Comparison of ENCODE assay signal across 1 cellular context in the genomic region with DNA sequence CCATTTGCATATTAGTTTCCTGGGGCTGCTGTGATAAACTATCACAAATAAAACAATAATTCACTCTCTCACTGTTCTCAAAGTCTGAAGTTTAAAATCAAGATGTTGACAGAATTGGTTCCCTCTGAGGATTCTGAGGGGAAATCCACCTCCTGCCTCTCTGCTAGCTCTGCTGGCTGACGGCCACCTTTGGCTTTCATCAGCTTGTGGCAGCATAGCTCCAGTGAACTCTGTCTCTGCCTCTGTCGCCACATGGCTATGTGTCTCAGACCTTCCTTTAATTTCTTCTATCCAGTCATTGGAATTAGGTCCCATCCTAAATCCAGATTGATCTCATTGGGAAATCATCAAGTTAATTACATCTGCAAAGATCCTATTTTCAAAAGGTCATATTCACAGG.
TF ChIP-seq lines count a peak whose summit lies in the region.

No MANE protein-coding gene starts in this region.

TF ChIP-seq in GM12878, 131 proteins besides CTCF, POLR2A, EP300 and RAD21 (continued from another document):
- TF ChIP-seq, protein P1, sequence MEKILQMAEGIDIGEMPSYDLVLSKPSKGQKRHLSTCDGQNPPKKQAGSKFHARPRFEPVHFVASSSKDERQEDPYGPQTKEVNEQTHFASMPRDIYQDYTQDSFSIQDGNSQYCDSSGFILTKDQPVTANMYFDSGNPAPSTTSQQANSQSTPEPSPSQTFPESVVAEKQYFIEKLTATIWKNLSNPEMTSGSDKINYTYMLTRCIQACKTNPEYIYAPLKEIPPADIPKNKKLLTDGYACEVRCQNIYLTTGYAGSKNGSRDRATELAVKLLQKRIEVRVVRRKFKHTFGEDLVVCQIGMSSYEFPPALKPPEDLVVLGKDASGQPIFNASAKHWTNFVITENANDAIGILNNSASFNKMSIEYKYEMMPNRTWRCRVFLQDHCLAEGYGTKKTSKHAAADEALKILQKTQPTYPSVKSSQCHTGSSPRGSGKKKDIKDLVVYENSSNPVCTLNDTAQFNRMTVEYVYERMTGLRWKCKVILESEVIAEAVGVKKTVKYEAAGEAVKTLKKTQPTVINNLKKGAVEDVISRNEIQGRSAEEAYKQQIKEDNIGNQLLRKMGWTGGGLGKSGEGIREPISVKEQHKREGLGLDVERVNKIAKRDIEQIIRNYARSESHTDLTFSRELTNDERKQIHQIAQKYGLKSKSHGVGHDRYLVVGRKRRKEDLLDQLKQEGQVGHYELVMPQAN (conservative IDR thresholded peaks at IDR 0.05): no peak
- TF ChIP-seq, protein P2, sequence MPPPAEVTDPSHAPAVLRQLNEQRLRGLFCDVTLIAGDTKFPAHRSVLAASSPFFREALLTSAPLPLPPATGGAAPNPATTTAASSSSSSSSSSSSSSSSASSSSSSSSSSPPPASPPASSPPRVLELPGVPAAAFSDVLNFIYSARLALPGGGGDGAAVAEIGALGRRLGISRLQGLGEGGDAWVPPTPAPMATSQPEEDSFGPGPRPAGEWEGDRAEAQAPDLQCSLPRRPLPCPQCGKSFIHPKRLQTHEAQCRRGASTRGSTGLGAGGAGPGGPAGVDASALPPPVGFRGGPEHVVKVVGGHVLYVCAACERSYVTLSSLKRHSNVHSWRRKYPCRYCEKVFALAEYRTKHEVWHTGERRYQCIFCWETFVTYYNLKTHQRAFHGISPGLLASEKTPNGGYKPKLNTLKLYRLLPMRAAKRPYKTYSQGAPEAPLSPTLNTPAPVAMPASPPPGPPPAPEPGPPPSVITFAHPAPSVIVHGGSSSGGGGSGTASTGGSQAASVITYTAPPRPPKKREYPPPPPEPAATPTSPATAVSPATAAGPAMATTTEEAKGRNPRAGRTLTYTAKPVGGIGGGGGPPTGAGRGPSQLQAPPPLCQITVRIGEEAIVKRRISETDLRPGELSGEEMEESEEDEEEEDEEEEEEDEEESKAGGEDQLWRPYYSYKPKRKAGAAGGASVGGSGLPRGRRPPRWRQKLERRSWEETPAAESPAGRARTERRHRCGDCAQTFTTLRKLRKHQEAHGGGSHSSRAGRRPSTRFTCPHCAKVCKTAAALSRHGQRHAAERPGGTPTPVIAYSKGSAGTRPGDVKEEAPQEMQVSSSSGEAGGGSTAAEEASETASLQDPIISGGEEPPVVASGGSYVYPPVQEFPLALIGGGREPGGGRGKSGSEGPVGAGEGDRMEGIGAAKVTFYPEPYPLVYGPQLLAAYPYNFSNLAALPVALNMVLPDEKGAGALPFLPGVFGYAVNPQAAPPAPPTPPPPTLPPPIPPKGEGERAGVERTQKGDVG (CRISPR knock-in tag; IDR thresholded peaks at IDR 0.05): no peak
- TF ChIP-seq, protein P3, sequence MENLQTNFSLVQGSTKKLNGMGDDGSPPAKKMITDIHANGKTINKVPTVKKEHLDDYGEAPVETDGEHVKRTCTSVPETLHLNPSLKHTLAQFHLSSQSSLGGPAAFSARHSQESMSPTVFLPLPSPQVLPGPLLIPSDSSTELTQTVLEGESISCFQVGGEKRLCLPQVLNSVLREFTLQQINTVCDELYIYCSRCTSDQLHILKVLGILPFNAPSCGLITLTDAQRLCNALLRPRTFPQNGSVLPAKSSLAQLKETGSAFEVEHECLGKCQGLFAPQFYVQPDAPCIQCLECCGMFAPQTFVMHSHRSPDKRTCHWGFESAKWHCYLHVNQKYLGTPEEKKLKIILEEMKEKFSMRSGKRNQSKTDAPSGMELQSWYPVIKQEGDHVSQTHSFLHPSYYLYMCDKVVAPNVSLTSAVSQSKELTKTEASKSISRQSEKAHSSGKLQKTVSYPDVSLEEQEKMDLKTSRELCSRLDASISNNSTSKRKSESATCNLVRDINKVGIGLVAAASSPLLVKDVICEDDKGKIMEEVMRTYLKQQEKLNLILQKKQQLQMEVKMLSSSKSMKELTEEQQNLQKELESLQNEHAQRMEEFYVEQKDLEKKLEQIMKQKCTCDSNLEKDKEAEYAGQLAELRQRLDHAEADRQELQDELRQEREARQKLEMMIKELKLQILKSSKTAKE (IDR thresholded peaks at IDR 0.05; ENCODE audit: low read depth, poor library complexity, severe bottlenecking): no peak
- TF ChIP-seq GATAD2B (conservative IDR thresholded peaks at IDR 0.05; ENCODE audit: low read depth) (no peak), TARDBP (IDR thresholded peaks at IDR 0.05; ENCODE audit: borderline replicate concordance) (no peak), PAX5 (IDR thresholded peaks at IDR 0.05; ENCODE audit: borderline replicate concordance, low read depth, low read length) (no peak), NFYA (IDR thresholded peaks at IDR 0.05; ENCODE audit: borderline replicate concordance, low read depth, low read length) (no peak), TBL1XR1 (IDR thresholded peaks at IDR 0.05; ENCODE audit: low read depth, low read length) (no peak)
